In the genomic region with DNA sequence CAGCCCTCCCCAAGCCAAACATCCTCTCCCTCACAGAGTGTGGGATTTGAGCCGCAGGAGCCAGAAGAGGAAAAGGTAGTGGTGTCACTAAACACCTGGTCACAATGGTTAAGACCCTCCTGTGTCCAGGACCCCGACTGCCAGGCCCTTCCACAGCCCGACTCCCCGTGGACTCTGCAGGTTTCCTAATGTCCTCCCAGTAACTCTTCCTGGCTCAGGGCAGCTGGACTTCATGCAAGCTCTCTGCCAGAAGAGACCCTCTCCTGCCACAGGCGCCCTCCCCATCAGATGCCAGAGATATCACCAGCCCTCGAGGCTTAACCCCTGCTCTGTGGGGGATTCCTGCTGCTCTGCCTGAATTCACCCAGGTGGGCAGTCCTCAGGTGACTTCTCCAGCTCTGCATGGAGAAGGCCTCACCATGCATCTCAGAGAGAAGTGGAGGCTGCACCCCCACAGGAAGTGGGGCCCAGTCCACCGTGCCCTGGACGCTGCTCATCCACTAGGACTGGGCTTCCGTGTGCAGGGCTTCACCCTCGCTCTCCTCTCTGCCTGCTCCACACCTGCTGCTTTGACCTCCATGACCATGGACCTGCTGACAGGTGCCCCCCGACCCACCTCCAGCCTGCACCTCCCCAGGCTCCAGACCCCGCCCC, we compare ENCODE assay signal across 14 cellular contexts.
A peak's percentile ranks its signal among the peaks of the same experiment; 100 is the strongest.
DNase-seq lines count a peak whose midpoint lies in the region; ATAC-seq and TF ChIP-seq lines count a peak whose summit lies in the region.
"Had no signal": no experiment of that assay in that cellular context is flagged by ENCODE, and none has a peak within 500 bp of the region (broad histone marks: within the 10 kb centered on the region; RNA-seq: fewer than 3 reads in every experiment).

No MANE protein-coding gene starts in this region.

- H3K9me3 Mint-ChIP-seq in WTC11, result peaks cover 13% of the 10 kb centered on the region

- no peak for TF ChIP-seq CTCF in WTC11 (IDR thresholded peaks at IDR 0.05)
- no peak for TF ChIP-seq CTCF in lower lobe of right lung (IDR thresholded peaks at IDR 0.05)
- no peak for TF ChIP-seq CTCF in suprapubic skin (IDR thresholded peaks at IDR 0.05)

- TF ChIP-seq EP300 in suprapubic skin (IDR thresholded peaks at IDR 0.05), result no peak

- in situ Hi-C loops in ACHN (cut with HindIII; ENCODE audit: low pct_ligation_motif_present, low pct_unique_long_range_greater_than_20kb, low sequenced_read_pairs), result no loop called here

- H3K4me1 ChIP-seq in lower lobe of right lung (no peaks in the 10 kb centered on the region), suprapubic skin (no peaks in the 10 kb centered on the region)
- H3K4me1 ChIP-seq: SJCRH30 had no signal

- peaks cover 5% of the 10 kb centered on the region for H3K36me3 Mint-ChIP-seq in WTC11

- TF ChIP-seq POLR2A in suprapubic skin (IDR thresholded peaks at IDR 0.05), result no peak

- H3K4me3 ChIP-seq in lower lobe of right lung, result no peak overlapping the region
- H3K4me3 ChIP-seq in suprapubic skin, result no peak overlapping the region
- H3K4me3 ChIP-seq: SJCRH30 had no signal

- WGBS in suprapubic skin, result 83% methylated on average over 12 of the region's 12 CpGs

- CTCF ChIA-PET in WTC11 (lab: Charles Lee), result no interaction called here

- DNase-seq in left cardiac atrium (peak; percentile 3), Right ventricle myocardium superior (no peak), WTC11 (ENCODE audit: low spot score) (peak; percentile 9), lower lobe of right lung (peak; percentile 11), suprapubic skin (ENCODE audit: low spot score in 2 of 2) (peak; percentile 24 to 76), NCI-H1930 (lab: John Stamatoyannopoulos, UW) (no peak), ACHN (no peak), DMS53 (lab: John Stamatoyannopoulos, UW) (no peak)
- DNase-seq: COR-L47, DMS153, EL, NCI-H187, NCI-H69, SJCRH30 had no signal

- peaks cover 4% of the 10 kb centered on the region; the same call in 1 of the 2 replicates for H3K27me3 Mint-ChIP-seq in WTC11 (ENCODE audit: low read depth)

- POLR2A ChIA-PET in WTC11 (lab: Charles Lee), result no interaction called here

- H3K9me3 ChIP-seq in lower lobe of right lung (no peaks in the 10 kb centered on the region), suprapubic skin (no peaks in the 10 kb centered on the region)
- H3K9me3 ChIP-seq: SJCRH30 had no signal

- H3K36me3 ChIP-seq in lower lobe of right lung (no peaks in the 10 kb centered on the region), suprapubic skin (no peaks in the 10 kb centered on the region)
- H3K36me3 ChIP-seq: SJCRH30 had no signal

- H3K4me1 Mint-ChIP-seq in WTC11, result peaks cover 27% of the 10 kb centered on the region

- intact Hi-C loops in left cardiac atrium (cut with DNase I) (no loop called here), Right ventricle myocardium superior (cut with DNase I) (no loop called here), lower lobe of right lung (cut with DNase I) (no loop called here)

- no peak overlapping the region for H3K4me3 Mint-ChIP-seq in WTC11

- H3K27me3 ChIP-seq in lower lobe of right lung (ENCODE audit: low read depth), result peaks cover 5% of the 10 kb centered on the region
- no peaks in the 10 kb centered on the region for H3K27me3 ChIP-seq in suprapubic skin
- H3K27me3 ChIP-seq: SJCRH30 had no signal

- no peak overlapping the region for H3K27ac Mint-ChIP-seq in WTC11

- ATAC-seq in left cardiac atrium, result no peak
- ATAC-seq in Right ventricle myocardium superior (ENCODE audit: poor library complexity), result no peak
- ATAC-seq in WTC11, result peak; percentile 20; the same call in 1 of the 2 replicates
- no peak for ATAC-seq in lower lobe of right lung

- H3K27ac ChIP-seq in lower lobe of right lung, result no peak overlapping the region
- no peak overlapping the region for H3K27ac ChIP-seq in suprapubic skin
- H3K27ac ChIP-seq: SJCRH30 had no signal

TF ChIP-seq in WTC11, 78 proteins besides CTCF, POLR2A, EP300 and RAD21:
- no peak for TF ChIP-seq ZBTB21 (CRISPR knock-in tag; IDR thresholded peaks at IDR 0.05; ENCODE audit: borderline replicate concordance)
- TF ChIP-seq, protein P1, sequence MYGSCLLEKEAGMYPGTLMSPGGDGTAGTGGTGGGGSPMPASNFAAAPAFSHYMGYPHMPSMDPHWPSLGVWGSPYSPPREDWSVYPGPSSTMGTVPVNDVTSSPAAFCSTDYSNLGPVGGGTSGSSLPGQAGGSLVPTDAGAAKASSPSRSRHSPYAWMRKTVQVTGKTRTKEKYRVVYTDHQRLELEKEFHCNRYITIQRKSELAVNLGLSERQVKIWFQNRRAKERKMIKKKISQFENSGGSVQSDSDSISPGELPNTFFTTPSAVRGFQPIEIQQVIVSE (CRISPR knock-in tag; IDR thresholded peaks at IDR 0.05; ENCODE audit: borderline replicate concordance), result no peak
- TF ChIP-seq, protein P2, sequence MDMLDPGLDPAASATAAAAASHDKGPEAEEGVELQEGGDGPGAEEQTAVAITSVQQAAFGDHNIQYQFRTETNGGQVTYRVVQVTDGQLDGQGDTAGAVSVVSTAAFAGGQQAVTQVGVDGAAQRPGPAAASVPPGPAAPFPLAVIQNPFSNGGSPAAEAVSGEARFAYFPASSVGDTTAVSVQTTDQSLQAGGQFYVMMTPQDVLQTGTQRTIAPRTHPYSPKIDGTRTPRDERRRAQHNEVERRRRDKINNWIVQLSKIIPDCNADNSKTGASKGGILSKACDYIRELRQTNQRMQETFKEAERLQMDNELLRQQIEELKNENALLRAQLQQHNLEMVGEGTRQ (CRISPR knock-in tag; IDR thresholded peaks at IDR 0.05), result no peak
- TF ChIP-seq ZNF416 (CRISPR knock-in tag; IDR thresholded peaks at IDR 0.05), result no peak
- no peak for TF ChIP-seq FOXJ3 (CRISPR knock-in tag; IDR thresholded peaks at IDR 0.05; ENCODE audit: borderline replicate concordance)
- TF ChIP-seq ZNF121 (CRISPR knock-in tag; IDR thresholded peaks at IDR 0.05), result no peak
- TF ChIP-seq, protein P3, sequence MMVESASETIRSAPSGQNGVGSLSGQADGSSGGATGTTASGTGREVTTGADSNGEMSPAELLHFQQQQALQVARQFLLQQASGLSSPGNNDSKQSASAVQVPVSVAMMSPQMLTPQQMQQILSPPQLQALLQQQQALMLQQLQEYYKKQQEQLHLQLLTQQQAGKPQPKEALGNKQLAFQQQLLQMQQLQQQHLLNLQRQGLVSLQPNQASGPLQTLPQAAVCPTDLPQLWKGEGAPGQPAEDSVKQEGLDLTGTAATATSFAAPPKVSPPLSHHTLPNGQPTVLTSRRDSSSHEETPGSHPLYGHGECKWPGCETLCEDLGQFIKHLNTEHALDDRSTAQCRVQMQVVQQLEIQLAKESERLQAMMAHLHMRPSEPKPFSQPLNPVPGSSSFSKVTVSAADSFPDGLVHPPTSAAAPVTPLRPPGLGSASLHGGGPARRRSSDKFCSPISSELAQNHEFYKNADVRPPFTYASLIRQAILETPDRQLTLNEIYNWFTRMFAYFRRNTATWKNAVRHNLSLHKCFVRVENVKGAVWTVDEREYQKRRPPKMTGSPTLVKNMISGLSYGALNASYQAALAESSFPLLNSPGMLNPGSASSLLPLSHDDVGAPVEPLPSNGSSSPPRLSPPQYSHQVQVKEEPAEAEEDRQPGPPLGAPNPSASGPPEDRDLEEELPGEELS (CRISPR knock-in tag; IDR thresholded peaks at IDR 0.05), result no peak

Comparison
In these comparisons a context has a peak if more than half of its experiments do, and no peak if none do; other contexts are left out.
1. DNase-seq: peak in left cardiac atrium (single experiment), WTC11 (single experiment), lower lobe of right lung (single experiment) and suprapubic skin (2 of 2); none in Right ventricle myocardium superior (single experiment), NCI-H1930 (0 of 2), ACHN (single experiment) and DMS53 (single experiment).